Comparison of ENCODE assay signal across 17 cellular contexts in the genomic region with DNA sequence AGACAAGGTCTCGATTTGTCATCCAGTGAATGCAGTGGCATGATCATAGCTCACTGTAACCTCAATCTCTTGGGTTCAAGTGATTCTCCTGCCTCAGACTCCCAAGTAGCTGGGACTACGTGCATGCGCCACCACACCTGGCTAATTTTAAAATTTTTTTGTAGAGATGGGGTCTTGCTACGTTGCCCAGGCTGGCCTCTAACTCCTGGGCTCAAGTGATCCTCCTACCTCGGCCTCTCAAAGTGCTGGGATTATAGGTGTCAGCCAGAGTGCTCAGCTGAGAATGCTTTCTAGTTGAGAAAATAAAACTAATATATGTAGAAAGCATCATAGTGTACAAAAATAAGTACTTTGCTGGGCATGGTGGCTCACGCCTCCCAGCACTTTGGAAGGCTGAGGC. TPM values are rescaled to one million over a fixed set of nuclear protein-coding genes. Genes with fewer than 3 reads are reported as not detected.
A peak's percentile ranks its signal among the peaks of the same experiment; 100 is the strongest.
DNase-seq lines count a peak whose midpoint lies in the region; ATAC-seq, FAIRE-seq and TF ChIP-seq lines count a peak whose summit lies in the region.
"Not testable (repeated sequence)": the region's sequence is repeated elsewhere in the genome, so short reads cannot be mapped to it uniquely, and the experiment has no call there.
"Had no signal": no experiment of that assay in that cellular context is flagged by ENCODE, and none has a peak within 500 bp of the region (broad histone marks: within the 10 kb centered on the region; RNA-seq: fewer than 3 reads in every experiment).

No MANE protein-coding gene starts in this region.

- not testable (repeated sequence) for H3K27me3 ChIP-seq in K562 (ENCODE audit: control insufficient read depth in 2 of 2, insufficient read depth in 2 of 2, low read length in 2 of 2)

- not testable (repeated sequence) for H3K9ac ChIP-seq in K562 (ENCODE audit: insufficient read depth in 1 of 2, low read depth in 2 of 2, low read length in 2 of 2)

- not testable (repeated sequence) for ATAC-seq in WTC11; K562; memory B cell (ENCODE audit: low read depth)

- not testable (repeated sequence) for BruUV-seq in K562 (replicated peaks; lab: Mats Ljungman, UMichigan)

- intact Hi-C loops in K562 (cut with micrococcal nuclease), result not testable (repeated sequence)

- WGBS in K562 (ENCODE audit: insufficient coverage, low coverage, missing lambda C conversion rate), result 94% methylated on average over 6 of the region's 6 CpGs

- not testable (repeated sequence) for TF ChIP-seq POLR2A in K562 (conservative IDR thresholded peaks at IDR 0.05)

- POLR2A ChIA-PET in HEK293 (lab: Yijun Ruan, JAX) (interaction anchor here (0.6 kb wide), 1 partner anchor 643 kb away, joined by 4 read pairs; no protein-coding TSS in a partner anchor), K562 (lab: Yijun Ruan, JAX) (interaction anchor here (0.6 to 1.0 kb wide), 4 partner anchors 10 to 119 kb away, joined by 3 to 4 read pairs (median 4); no protein-coding TSS in a partner anchor)
- POLR2A ChIA-PET in WTC11 (lab: Charles Lee), result not testable (repeated sequence)

- H3K4me1 ChIP-seq in HEK293 (ENCODE audit: control insufficient read depth, insufficient read depth, low read length), result peaks cover 14% of the 10 kb centered on the region
- H3K4me1 ChIP-seq in K562 (replicated peaks in 1 of 2; ENCODE audit: control insufficient read depth in 2 of 2, insufficient read depth in 2 of 2, low read length in 2 of 2), result not testable (repeated sequence)

- peaks cover 9 to 16% of the 10 kb centered on the region in 2 experiments; a peak in 2 of 3 replicates for H3K36me3 ChIP-seq in HEK293 (ENCODE audit: control insufficient read depth in 2 of 2, insufficient read depth in 1 of 2, low read length in 2 of 2)
- H3K36me3 ChIP-seq in K562 (ENCODE audit: control insufficient read depth, insufficient read depth, low read length), result peaks cover 29% of the 10 kb centered on the region

- H3K9me3 ChIP-seq in HEK293 (ENCODE audit: control insufficient read depth, insufficient read depth, low read depth, low read length); K562 (replicated peaks; ENCODE audit: control insufficient read depth, insufficient read depth, low read depth, low read length): not testable (repeated sequence)

- FAIRE-seq in K562 (lab: Jason Lieb, UNC), result not testable (repeated sequence)

- not testable (repeated sequence) for H3K4me2 ChIP-seq in K562 (ENCODE audit: insufficient read depth, low read length)

- H3K36me3 Mint-ChIP-seq in WTC11, result not testable (repeated sequence)
- peaks cover 14% of the 10 kb centered on the region for H3K36me3 Mint-ChIP-seq in memory B cell

- TF ChIP-seq RAD21 in K562 (CRISPR knock-in tag; conservative IDR thresholded peaks at IDR 0.05 in 1 of 2, IDR thresholded peaks at IDR 0.05 in 1 of 2), result not testable (repeated sequence)

- not testable (repeated sequence) for H3K4me3 Mint-ChIP-seq in WTC11, memory B cell

- not testable (repeated sequence) for H3K27ac ChIP-seq in HEK293 (ENCODE audit: extremely low read depth, low read depth, low read length); K562 (ENCODE audit: extremely low read depth, low read depth, low read length)

- not testable (repeated sequence) for DNase-seq in WTC11 (ENCODE audit: low spot score); K562 (ENCODE audit: extremely low read depth in 1 of 4, low spot score in 3 of 4); memory B cell (ENCODE audit: low spot score in 2 of 2)

- in situ Hi-C loops in K562 (cut with MboI), result not testable (repeated sequence)

- not testable (repeated sequence) for H3K79me2 ChIP-seq in K562 (ENCODE audit: control insufficient read depth, insufficient read depth, low read length)

- H3K27me3 Mint-ChIP-seq in WTC11 (ENCODE audit: low read depth); memory B cell: not testable (repeated sequence)

- not testable (repeated sequence) for TF ChIP-seq EP300 in K562 (IDR thresholded peaks at IDR 0.05; ENCODE audit: low read length)

- H3K27ac Mint-ChIP-seq in WTC11, result not testable (repeated sequence)
- peak overlapping the region; percentile 53 for H3K27ac Mint-ChIP-seq in memory B cell

- not testable (repeated sequence) for H3K9me3 Mint-ChIP-seq in WTC11, memory B cell

- TF ChIP-seq CTCF in HEK293 (tag by site-specific recombination; IDR thresholded peaks at IDR 0.05); WTC11 (IDR thresholded peaks at IDR 0.05); K562 (IDR thresholded peaks at IDR 0.05 in 2 of 3, conservative IDR thresholded peaks at IDR 0.05 in 1 of 3; ENCODE audit: insufficient read depth in 2 of 3, low read depth in 1 of 3, low read length in 3 of 3): not testable (repeated sequence)

- H2AFZ ChIP-seq in K562 (ENCODE audit: low read depth, low read length), result not testable (repeated sequence)

- H4K20me1 ChIP-seq in K562 (replicated peaks; ENCODE audit: control insufficient read depth, insufficient read depth, low read length), result not testable (repeated sequence)

- peaks cover 14% of the 10 kb centered on the region for H3K4me1 Mint-ChIP-seq in WTC11
- not testable (repeated sequence) for H3K4me1 Mint-ChIP-seq in memory B cell

- not testable (repeated sequence) for H3K4me3 ChIP-seq in HEK293 (ENCODE audit: low read depth, low read length); K562

- CTCF ChIA-PET in HEK293 (lab: Yijun Ruan, JAX) (interaction anchor here (1.0 to 1.6 kb wide), 2 partner anchors 10 to 127 kb away, joined by 4 to 6 read pairs; partner anchors contain the start of gene ATP5MC2), WTC11 (lab: Charles Lee) (interaction anchor here (0.6 to 1.6 kb wide), 2 partner anchors 128 to 494 kb away, joined by 3 to 4 read pairs; partner anchors contain the start of gene ATP5MC2)
- CTCF ChIA-PET in K562 (lab: Yijun Ruan, JAX; ENCODE audit: low intra/inter-chr PET ratio), result not testable (repeated sequence)

- H3K9me1 ChIP-seq in K562 (ENCODE audit: control insufficient read depth, insufficient read depth, low read length), result not testable (repeated sequence)

RNA-seq across cellular contexts. Expression of gene NPFF, which starts 41.1 kb away (rescaled TPM):
- total RNA-seq in WTC11 (2021) (0.57 to 0.80 TPM (median 0.59 TPM) in 3 replicates), K562 (2014; rRNA removed) (not detected in 2 replicates), K562 (2014; rRNA removed; fragmentation: Illumina TruSeq; extraction: Trizol) (not detected in 2 replicates), K562 (2015; rRNA removed; fragmentation: Illumina TruSeq; extraction: Trizol) (not detected in 2 replicates), K562 (2021) (not detected in 2 replicates)
- not detected in 2 replicates for total RNA-seq in K562 (2011; cell fraction: chromatin; rRNA removed; ENCODE audit: low replicate concordance)
- not detected in 2 replicates for total RNA-seq in K562 (2011; cell fraction: nucleolus; rRNA removed)
- not detected in 2 replicates for total RNA-seq in K562 (2011; cell fraction: nucleoplasm; rRNA removed)
- polyA plus RNA-seq in K562 (2011; rRNA removed) (not detected in 2 replicates), K562 (2014; fragmentation: Illumina TruSeq; extraction: Trizol) (0.55 TPM in 1 of 2 replicates, not detected in the other), K562 (2014; fragmentation: Nextera tagmentation; extraction: Ambion mirVana) (under 1 TPM in 1 of 2 experiments, not detected in 1; 0.15 TPM), K562 (2014; rRNA removed) (1.2 TPM in 1 of 2 replicates, not detected in the other)
- polyA plus RNA-seq in K562 (2011; cell fraction: cytosol; rRNA removed), result 0.28 TPM in 1 of 2 replicates, not detected in the other
- not detected in 2 replicates for polyA plus RNA-seq in K562 (2011; cell fraction: nucleus; rRNA removed)
- 0.55 TPM in 1 of 2 replicates, not detected in the other for polyA plus RNA-seq in K562 (2012)
- polyA minus RNA-seq in K562 (2011; rRNA and poly(A)+ RNA removed), result not detected in 2 replicates
- not detected in 2 replicates for polyA minus RNA-seq in K562 (2011; cell fraction: cytosol; rRNA and poly(A)+ RNA removed)
- polyA minus RNA-seq in K562 (2011; cell fraction: nucleus; rRNA and poly(A)+ RNA removed), result not detected in 2 replicates
- total RNA-seq: A172; A673; B cell; Calu3; CD4-positive, alpha-beta memory T cell; CD4-positive, alpha-beta T cell; CD4-positive, CD25-positive, alpha-beta regulatory T cell; CD8-positive, alpha-beta memory T cell; CD8-positive, alpha-beta T cell; Daoy had no signal
- polyA plus RNA-seq: AG04450; BJ; CD14-positive monocyte; CD4-positive, alpha-beta memory T cell; CD4-positive, CD25-positive, alpha-beta regulatory T cell; CD8-positive, alpha-beta memory T cell had no signal

RNA-seq across cellular contexts. Expression of gene TARBP2, which starts 47.3 kb away (rescaled TPM):
- total RNA-seq in WTC11 (2021) (69.0 to 74.0 TPM (median 69.1 TPM) in 3 replicates), K562 (2014; rRNA removed) (63.1 and 75.7 TPM in 2 replicates), K562 (2014; rRNA removed; fragmentation: Illumina TruSeq; extraction: Trizol) (21.0 and 25.2 TPM in 2 replicates), K562 (2015; rRNA removed; fragmentation: Illumina TruSeq; extraction: Trizol) (54.6 and 56.5 TPM in 2 replicates), K562 (2021) (55.4 and 59.2 TPM in 2 replicates)
- 87.5 and 179 TPM in 2 replicates for total RNA-seq in K562 (2011; cell fraction: chromatin; rRNA removed; ENCODE audit: low replicate concordance)
- 124 and 126 TPM in 2 replicates for total RNA-seq in K562 (2011; cell fraction: nucleolus; rRNA removed)
- 113 and 115 TPM in 2 replicates for total RNA-seq in K562 (2011; cell fraction: nucleoplasm; rRNA removed)
- polyA plus RNA-seq in K562 (2011; rRNA removed) (40.4 and 55.0 TPM in 2 replicates), K562 (2014; fragmentation: Illumina TruSeq; extraction: Trizol) (44.6 and 51.6 TPM in 2 replicates), K562 (2014; fragmentation: Nextera tagmentation; extraction: Ambion mirVana) (10 to 100 TPM in 1 of 2 experiments, 1 to 10 TPM in 1; 5.6 to 16.6 TPM), K562 (2014; rRNA removed) (68.7 and 69.0 TPM in 2 replicates)
- polyA plus RNA-seq in K562 (2011; cell fraction: cytosol; rRNA removed), result 69.6 and 99.9 TPM in 2 replicates
- polyA plus RNA-seq in K562 (2011; cell fraction: nucleus; rRNA removed), result 222 and 277 TPM in 2 replicates
- polyA plus RNA-seq in K562 (2012), result 56.1 and 59.4 TPM in 2 replicates
- polyA minus RNA-seq in K562 (2011; rRNA and poly(A)+ RNA removed), result 20.1 and 22.4 TPM in 2 replicates
- polyA minus RNA-seq in K562 (2011; cell fraction: cytosol; rRNA and poly(A)+ RNA removed), result 17.8 and 20.6 TPM in 2 replicates
- 45.2 and 71.4 TPM in 2 replicates for polyA minus RNA-seq in K562 (2011; cell fraction: nucleus; rRNA and poly(A)+ RNA removed)

RNA-seq across cellular contexts. Expression of gene MAP3K12, which starts 49.1 kb away (rescaled TPM):
- total RNA-seq in WTC11 (2021) (23.6 to 27.9 TPM (median 25.1 TPM) in 3 replicates), K562 (2014; rRNA removed) (1.1 and 1.3 TPM in 2 replicates), K562 (2014; rRNA removed; fragmentation: Illumina TruSeq; extraction: Trizol) (0.93 and 1.1 TPM in 2 replicates), K562 (2015; rRNA removed; fragmentation: Illumina TruSeq; extraction: Trizol) (1.6 and 1.9 TPM in 2 replicates), K562 (2021) (2.1 and 2.6 TPM in 2 replicates)
- 10.8 and 23.0 TPM in 2 replicates for total RNA-seq in K562 (2011; cell fraction: chromatin; rRNA removed; ENCODE audit: low replicate concordance)
- 12.2 and 17.2 TPM in 2 replicates for total RNA-seq in K562 (2011; cell fraction: nucleolus; rRNA removed)
- 9.6 and 12.4 TPM in 2 replicates for total RNA-seq in K562 (2011; cell fraction: nucleoplasm; rRNA removed)
- polyA plus RNA-seq in K562 (2011; rRNA removed) (1.7 and 2.2 TPM in 2 replicates), K562 (2014; fragmentation: Illumina TruSeq; extraction: Trizol) (1.3 and 1.8 TPM in 2 replicates), K562 (2014; fragmentation: Nextera tagmentation; extraction: Ambion mirVana) (under 1 TPM; 0.10 to 0.46 TPM), K562 (2014; rRNA removed) (1.1 and 2.4 TPM in 2 replicates)
- polyA plus RNA-seq in K562 (2011; cell fraction: cytosol; rRNA removed), result 1.7 and 3.8 TPM in 2 replicates
- 15.6 and 23.0 TPM in 2 replicates for polyA plus RNA-seq in K562 (2011; cell fraction: nucleus; rRNA removed)
- polyA plus RNA-seq in K562 (2012), result 4.6 and 6.4 TPM in 2 replicates
- polyA minus RNA-seq in K562 (2011; rRNA and poly(A)+ RNA removed), result 1.8 and 2.8 TPM in 2 replicates
- polyA minus RNA-seq in K562 (2011; cell fraction: cytosol; rRNA and poly(A)+ RNA removed), result 1.4 and 1.5 TPM in 2 replicates
- 3.4 TPM in 2 replicates for polyA minus RNA-seq in K562 (2011; cell fraction: nucleus; rRNA and poly(A)+ RNA removed)
